In the genomic region with DNA sequence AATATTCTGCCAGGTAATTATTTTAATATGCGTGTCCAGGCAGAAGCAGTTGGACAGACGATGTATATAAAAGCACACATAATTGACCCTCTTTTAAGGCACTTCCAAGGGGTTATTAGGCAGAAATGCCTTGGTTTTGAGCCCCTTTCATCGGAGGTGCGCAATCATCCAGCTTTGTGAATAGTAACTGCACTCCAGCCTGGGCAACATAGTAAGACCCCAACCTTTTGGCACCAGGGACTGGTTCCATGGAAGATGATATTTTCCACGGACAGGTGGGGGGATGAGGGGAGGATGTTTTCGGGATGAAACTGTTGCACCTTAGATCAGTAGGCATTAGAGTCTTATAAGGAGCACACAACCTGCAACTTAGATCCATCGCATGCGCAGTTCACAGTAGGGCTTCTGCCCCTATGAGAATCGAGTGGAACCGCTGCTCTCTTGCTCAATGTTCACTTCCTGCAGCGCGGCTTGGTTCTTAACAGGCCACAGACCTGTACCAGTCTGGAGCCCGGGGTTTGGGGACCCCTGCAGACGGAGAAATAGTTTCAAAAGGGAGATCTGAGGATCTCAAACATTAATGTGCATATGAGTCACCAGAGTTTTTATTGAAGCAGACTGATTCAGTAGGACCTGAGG, we compare ENCODE assay signal across 9 cellular contexts. TPM values are rescaled to one million over a fixed set of nuclear protein-coding genes. Genes with fewer than 3 reads are reported as not detected.
A peak's percentile ranks its signal among the peaks of the same experiment; 100 is the strongest.
DNase-seq lines count a peak whose midpoint lies in the region; ATAC-seq and TF ChIP-seq lines count a peak whose summit lies in the region.
"Had no signal": no experiment of that assay in that cellular context is flagged by ENCODE, and none has a peak within 500 bp of the region (broad histone marks: within the 10 kb centered on the region; RNA-seq: fewer than 3 reads in every experiment).

No MANE protein-coding gene starts in this region.

- no peak overlapping the region for H2BK5ac ChIP-seq in neuronal stem cell (ENCODE audit: low read length)

- peaks cover 40% of the 10 kb centered on the region for H3K79me2 ChIP-seq in OCI-LY7 (ENCODE audit: insufficient read depth, low read depth, low read length)

- no peak overlapping the region for H4K8ac ChIP-seq in neuronal stem cell (ENCODE audit: low read depth, low read length)

- no peak overlapping the region for H2BK15ac ChIP-seq in neuronal stem cell (ENCODE audit: low read length)

- H3K27me3 Mint-ChIP-seq in activated naive CD8-positive, alpha-beta T cell treated with anti-CD3 and anti-CD28 coated beads, Interleukin-2, amount 10 ng/mL, durations not matched to agents 7 days and 5 days = peaks cover 20% of the 10 kb centered on the region

- ATAC-seq in GM21423 (IDR thresholded peaks at IDR 0.05; ENCODE audit: unreplicated experiment) (peak; percentile 34), HG03025 (IDR thresholded peaks at IDR 0.05; ENCODE audit: low FRiP score, unreplicated experiment) (no peak), left lobe of liver (no peak), HG02763 (IDR thresholded peaks at IDR 0.05; ENCODE audit: unreplicated experiment) (no peak)
- ATAC-seq in activated naive CD8-positive, alpha-beta T cell treated with anti-CD3 and anti-CD28 coated beads, Interleukin-2, amount 10 ng/mL, durations not matched to agents 7 days and 5 days (ENCODE audit: low read depth) = peak; percentile 72

- H3K14ac ChIP-seq in neuronal stem cell (ENCODE audit: low read length) = no peak overlapping the region

- H3K23ac ChIP-seq in neuronal stem cell (ENCODE audit: low read depth, low read length, poor library complexity) = no peak overlapping the region

- POLR2A ChIA-PET in OCI-LY7 (lab: Charles Lee) = interaction anchor here (0.6 to 1.1 kb wide), 5 partner anchors 12 to 66 kb away, joined by 3 to 5 read pairs (median 4); no protein-coding TSS in a partner anchor
- POLR2A ChIA-PET in activated naive CD8-positive, alpha-beta T cell treated with anti-CD3 and anti-CD28 coated beads, Interleukin-2, amount 10 ng/mL, durations not matched to agents 7 days and 5 days (lab: Charles Lee) = interaction anchor here (0.8 kb wide), 1 partner anchor 29 kb away, joined by 3 read pairs; no protein-coding TSS in a partner anchor

- peaks cover 23% of the 10 kb centered on the region for H3K36me3 ChIP-seq in OCI-LY7 (ENCODE audit: insufficient read depth, low read length)
- no peaks in the 10 kb centered on the region for H3K36me3 ChIP-seq in neuronal stem cell (replicated peaks in 1 of 2; ENCODE audit: control insufficient read depth in 2 of 2, insufficient read depth in 2 of 2, low read length in 2 of 2)
- H3K36me3 ChIP-seq: SJSA1 had no signal

- H3K18ac ChIP-seq in neuronal stem cell (ENCODE audit: low read length) = no peak overlapping the region

- H3K9me3 Mint-ChIP-seq in activated naive CD8-positive, alpha-beta T cell treated with anti-CD3 and anti-CD28 coated beads, Interleukin-2, amount 10 ng/mL, durations not matched to agents 7 days and 5 days = peaks cover 5% of the 10 kb centered on the region

- H3K9me3 ChIP-seq in OCI-LY7 (ENCODE audit: low read length) (no peaks in the 10 kb centered on the region), neuronal stem cell (replicated peaks in 1 of 2; ENCODE audit: control insufficient read depth in 2 of 2, insufficient read depth in 1 of 2, low read depth in 1 of 2, low read length in 2 of 2) (no peaks in the 10 kb centered on the region)
- H3K9me3 ChIP-seq: SJSA1 had no signal

- H2AFZ ChIP-seq in OCI-LY7 (ENCODE audit: low read length) (peak overlapping the region; percentile 32; the same call in 1 of the 2 replicates), neuronal stem cell (ENCODE audit: low read length) (peak overlapping the region; percentile 84)

- H2BK120ac ChIP-seq in neuronal stem cell (ENCODE audit: low read depth, low read length) = no peak overlapping the region

- DNase-seq in OCI-LY7 (ENCODE audit: low spot score) = peak; percentile 83
- DNase-seq in activated naive CD8-positive, alpha-beta T cell treated with anti-CD3 and anti-CD28 coated beads, Interleukin-2, amount 10 ng/mL, durations not matched to agents 7 days and 5 days = peak; percentile 47
- peak; percentile 5 for DNase-seq in neuronal stem cell (ENCODE audit: low spot score)
- no peak for DNase-seq in left lobe of liver (ENCODE audit: low spot score)
- no peak for DNase-seq in LoVo (ENCODE audit: low spot score)

- peak overlapping the region; percentile 92 for H3K27ac ChIP-seq in OCI-LY7 (ENCODE audit: low read depth, low read length, poor library complexity, severe bottlenecking)
- no peak overlapping the region for H3K27ac ChIP-seq in neuronal stem cell (replicated peaks; ENCODE audit: low read length)
- H3K27ac ChIP-seq: SJSA1 had no signal

- TF ChIP-seq CTCF in OCI-LY7 (conservative IDR thresholded peaks at IDR 0.05; ENCODE audit: low read length) = peak; percentile 47; the same call in 1 of the 2 replicates

- WGBS in neuronal stem cell (ENCODE audit: extremely low coverage in 2 of 2, insufficient read length in 2 of 2, insufficient replicate concordance in 1 of 2), 2 donors = no CpG with 5 or more reads among the region's 14 CpGs

- no peak overlapping the region for H3K4ac ChIP-seq in neuronal stem cell (ENCODE audit: low read length)

- H3K27me3 ChIP-seq in neuronal stem cell (ENCODE audit: control insufficient read depth in 3 of 3, insufficient read depth in 3 of 3, low read depth in 1 of 3, low read length in 3 of 3) = peaks cover 18 to 78% (median 38%) of the 10 kb centered on the region in 3 experiments

- peak overlapping the region; percentile 71 for H3K27ac Mint-ChIP-seq in activated naive CD8-positive, alpha-beta T cell treated with anti-CD3 and anti-CD28 coated beads, Interleukin-2, amount 10 ng/mL, durations not matched to agents 7 days and 5 days

- no TSS peak for BruUV-seq in OCI-LY7 (replicated peaks; lab: Mats Ljungman, UMichigan)

- H3K4me3 ChIP-seq in OCI-LY7 (ENCODE audit: low read depth, low read length, poor library complexity, severe bottlenecking) (peak overlapping the region; percentile 83), neuronal stem cell (ENCODE audit: low read length in 2 of 2) (no peak overlapping the region)
- H3K4me3 ChIP-seq: SJSA1 had no signal

- peaks cover 21% of the 10 kb centered on the region for H3K36me3 Mint-ChIP-seq in activated naive CD8-positive, alpha-beta T cell treated with anti-CD3 and anti-CD28 coated beads, Interleukin-2, amount 10 ng/mL, durations not matched to agents 7 days and 5 days

- no peak overlapping the region for H4K91ac ChIP-seq in neuronal stem cell (ENCODE audit: low read depth, low read length, poor library complexity)

- H3K4me1 Mint-ChIP-seq in activated naive CD8-positive, alpha-beta T cell treated with anti-CD3 and anti-CD28 coated beads, Interleukin-2, amount 10 ng/mL, durations not matched to agents 7 days and 5 days = peaks cover 27% of the 10 kb centered on the region

- peaks cover 5% of the 10 kb centered on the region; the same call in 1 of the 2 replicates for H4K20me1 ChIP-seq in OCI-LY7 (ENCODE audit: insufficient read depth, low read length)

- H3K9me2 ChIP-seq in OCI-LY7 (ENCODE audit: insufficient read depth, low read length) = no peaks in the 10 kb centered on the region

- intact Hi-C loops in OCI-LY7 (cut with micrococcal nuclease; ENCODE audit: unreplicated experiment) = loop anchor here (1.0 to 10.0 kb wide), 5 partner anchors 29 to 694 kb away; a partner anchor contains a TSS

- H3K4me3 Mint-ChIP-seq in activated naive CD8-positive, alpha-beta T cell treated with anti-CD3 and anti-CD28 coated beads, Interleukin-2, amount 10 ng/mL, durations not matched to agents 7 days and 5 days = peak overlapping the region; percentile 86

- H2BK12ac ChIP-seq in neuronal stem cell (ENCODE audit: low read length) = no peak overlapping the region

- H3K4me2 ChIP-seq in OCI-LY7 (ENCODE audit: low read length) (peak overlapping the region; percentile 79), neuronal stem cell (ENCODE audit: insufficient read depth, low read length, poor library complexity, severe bottlenecking) (peak overlapping the region; percentile 91)

- no peaks in the 10 kb centered on the region for H3K79me1 ChIP-seq in neuronal stem cell (ENCODE audit: low read depth, low read length)

- CTCF ChIA-PET in OCI-LY7 (lab: Charles Lee; ENCODE audit: unreplicated experiment) = no interaction called here

- H2AK5ac ChIP-seq in neuronal stem cell (ENCODE audit: low read depth, low read length) = no peak overlapping the region

- no peak overlapping the region for H3K9ac ChIP-seq in neuronal stem cell (ENCODE audit: low read depth, low read length, poor library complexity)

- peaks cover 41% of the 10 kb centered on the region for H3K4me1 ChIP-seq in OCI-LY7 (ENCODE audit: insufficient read depth, low read length, poor library complexity, severe bottlenecking)
- H3K4me1 ChIP-seq in neuronal stem cell (ENCODE audit: control insufficient read depth in 2 of 2, insufficient read depth in 1 of 2, low read depth in 1 of 2, low read length in 2 of 2) = peaks cover 2 to 9% of the 10 kb centered on the region in 2 donors

RNA-seq across cellular contexts. Expression of a gene that starts 1.8 kb away (rescaled TPM):
- 188 and 262 TPM in 2 replicates for total RNA-seq in OCI-LY7 (2014; rRNA removed; shearing (Covaris generic))
- total RNA-seq in OCI-LY7 (2022) (103 and 104 TPM in 2 replicates), left lobe of liver (0.33 TPM)
- total RNA-seq in activated naive CD8-positive, alpha-beta T cell treated with anti-CD3 and anti-CD28 coated beads, Interleukin-2, amount 10 ng/mL, durations not matched to agents 7 days and 5 days = 10 to 100 TPM; 18.8 to 19.9 TPM
- polyA plus RNA-seq in neuronal stem cell (2013, experiment 1 of 2) = 0.11 TPM
- 0.30 TPM for polyA plus RNA-seq in neuronal stem cell (2013, experiment 2 of 2)

RNA-seq across cellular contexts. Expression of a gene that starts 49.5 kb away (rescaled TPM):
- total RNA-seq in OCI-LY7 (2014; rRNA removed; shearing (Covaris generic)) = not detected in 2 replicates
- total RNA-seq in OCI-LY7 (2022) (not detected in 2 replicates), left lobe of liver (0.05 TPM)
- total RNA-seq in activated naive CD8-positive, alpha-beta T cell treated with anti-CD3 and anti-CD28 coated beads, Interleukin-2, amount 10 ng/mL, durations not matched to agents 7 days and 5 days = 1 to 10 TPM; 2.1 to 2.2 TPM
- polyA plus RNA-seq in neuronal stem cell (2013, experiment 1 of 2) = 0.24 TPM
- polyA plus RNA-seq in neuronal stem cell (2013, experiment 2 of 2) = 0.17 TPM

Comparison
In these comparisons a context has a peak if more than half of its experiments do, and no peak if none do; other contexts are left out.
1. ATAC-seq: peak in GM21423 (single experiment) and activated naive CD8-positive, alpha-beta T cell treated with anti-CD3 and anti-CD28 coated beads, Interleukin-2, amount 10 ng/mL, durations not matched to agents 7 days and 5 days (single experiment); none in HG03025 (single experiment), left lobe of liver (single experiment) and HG02763 (single experiment).
2. DNase-seq: peak in OCI-LY7 (single experiment), activated naive CD8-positive, alpha-beta T cell treated with anti-CD3 and anti-CD28 coated beads, Interleukin-2, amount 10 ng/mL, durations not matched to agents 7 days and 5 days (single experiment) and neuronal stem cell (single experiment); none in left lobe of liver (single experiment) and LoVo (single experiment).
3. RNA of a gene that starts 1.8 kb away (total RNA-seq): 103 to 262 TPM in OCI-LY7 and 18.8 to 19.9 TPM in activated naive CD8-positive, alpha-beta T cell treated with anti-CD3 and anti-CD28 coated beads, Interleukin-2, amount 10 ng/mL, durations not matched to agents 7 days and 5 days; 0.33 TPM in left lobe of liver (single experiment); every median in the first group is over 10 times any median in the second.